8 cellular contexts compared by ENCODE assay signal in the genomic region with DNA sequence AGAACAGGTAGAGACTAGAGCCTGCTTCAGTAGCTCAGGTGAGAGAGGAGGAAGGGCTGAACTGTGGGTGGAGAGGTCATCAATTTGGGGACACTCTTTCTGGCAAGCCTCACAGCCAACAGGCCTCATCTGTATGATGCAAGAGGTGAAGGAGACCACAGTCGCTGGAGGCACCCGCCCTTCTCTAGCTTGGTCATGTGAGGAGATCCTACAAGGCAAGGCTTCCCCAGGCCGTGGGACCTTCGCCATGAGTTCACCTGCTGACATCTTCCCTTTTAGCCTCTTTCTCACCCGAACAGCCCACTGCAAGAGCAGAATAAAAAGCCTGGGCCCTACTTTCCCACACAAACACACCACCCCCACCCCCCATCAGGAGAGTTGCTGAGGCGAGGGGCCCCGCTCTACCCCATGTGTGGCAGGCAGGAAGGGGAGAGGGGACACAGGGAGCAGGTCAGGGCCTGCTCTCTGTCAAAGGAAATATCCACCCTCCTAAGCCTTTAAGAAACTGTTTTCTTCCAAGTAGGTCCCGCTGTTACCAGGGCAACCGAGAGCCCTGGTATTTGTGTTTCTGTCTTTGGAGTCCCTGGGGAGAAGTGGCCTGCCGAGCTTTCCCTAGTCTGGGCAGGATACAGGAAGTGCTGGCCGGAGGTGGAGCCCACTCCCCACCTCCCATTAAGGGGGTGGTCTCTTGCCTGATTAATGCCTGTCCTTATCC. TPM values are rescaled to one million over a fixed set of nuclear protein-coding genes. Genes with fewer than 3 reads are reported as not detected.
DNase-seq lines count a peak whose midpoint lies in the region; FAIRE-seq and TF ChIP-seq lines count a peak whose summit lies in the region.

No MANE protein-coding gene starts in this region.

- H3K27me3 ChIP-seq in BE2C, result no peaks in the 10 kb centered on the region
- H3K27me3 ChIP-seq in fibroblast of lung (ENCODE audit: control insufficient read depth, insufficient read depth, low read length), result no peaks in the 10 kb centered on the region
- H3K27me3 ChIP-seq in neutrophil, result no peaks in the 10 kb centered on the region

- TF ChIP-seq CTCF in BE2C (IDR thresholded peaks at IDR 0.05; ENCODE audit: low read depth, low read length) (no peak), fibroblast of lung (conservative IDR thresholded peaks at IDR 0.05 in 1 of 2, IDR thresholded peaks at IDR 0.05 in 1 of 2; ENCODE audit: low read depth in 1 of 2, low read length in 2 of 2) (no peak), neutrophil (IDR thresholded peaks at IDR 0.05) (no peak)

- H3K79me2 ChIP-seq in fibroblast of lung (ENCODE audit: control insufficient read depth, insufficient read depth, low read length), result no peaks in the 10 kb centered on the region

- H3K9me3 ChIP-seq in BE2C (no peaks in the 10 kb centered on the region), fibroblast of lung (ENCODE audit: control insufficient read depth, insufficient read depth, low read depth, low read length) (no peaks in the 10 kb centered on the region), neutrophil (no peaks in the 10 kb centered on the region)

- H3K4me3 ChIP-seq in BE2C (ENCODE audit: low read depth, low read length) (no peak overlapping the region), fibroblast of lung (replicated peaks in 1 of 4; ENCODE audit: control extremely low read depth in 1 of 4, insufficient read depth in 1 of 4, low read depth in 3 of 4, low read length in 4 of 4) (no peak overlapping the region), neutrophil (ENCODE audit: low read depth in 1 of 2, low read length in 1 of 2) (peak overlapping the region; percentile 27 to 41)

- no peak overlapping the region for H3K9ac ChIP-seq in fibroblast of lung (ENCODE audit: insufficient read depth, low read length)

- TF ChIP-seq POLR2A in GM12891 (IDR thresholded peaks at IDR 0.05; ENCODE audit: low read depth, low read length), result no peak

- H3K36me3 ChIP-seq in BE2C (peaks cover 17% of the 10 kb centered on the region), fibroblast of lung (ENCODE audit: control insufficient read depth, insufficient read depth, low read length) (no peaks in the 10 kb centered on the region), neutrophil (peaks cover 6% of the 10 kb centered on the region)

- no peak overlapping the region for H2AFZ ChIP-seq in fibroblast of lung (ENCODE audit: low read length)

- peak overlapping the region; percentile 43 for H3K27ac ChIP-seq in fibroblast of lung (ENCODE audit: insufficient read depth, low read length)
- H3K27ac ChIP-seq in neutrophil, result peak overlapping the region; percentile 97

- no peak overlapping the region for H3K4me2 ChIP-seq in fibroblast of lung (ENCODE audit: extremely low read depth, insufficient read depth, low read length)

- no peaks in the 10 kb centered on the region for H4K20me1 ChIP-seq in fibroblast of lung (ENCODE audit: control insufficient read depth, extremely low read depth, insufficient read depth, low read length)

- peak; percentile 61 for DNase-seq in BE2C
- peak; percentile 34 for DNase-seq in NOMO-1 treated with dmso at 0.1 percent for 144 hours (lab: John Stamatoyannopoulos, UW; ENCODE audit: unreplicated experiment)
- DNase-seq in fibroblast of lung (ENCODE audit: low read depth in 2 of 2), result peak; percentile 38 to 47
- no peak for DNase-seq in HTR-8/SVneo (ENCODE audit: insufficient read length, low spot score)
- DNase-seq in stimulated activated CD8-positive, alpha-beta memory T cell treated with anti-CD3 and anti-CD28 coated beads, Interleukin-4, amount 100 ng/mL, for 48 hours, result no peak
- DNase-seq in dedifferentiated amniotic fluid mesenchymal stem cell (ENCODE audit: extremely low spot score), result no peak
- DNase-seq in GM12891 (ENCODE audit: insufficient read length, low spot score), result no peak

- H3K4me1 ChIP-seq in BE2C (peaks cover 65% of the 10 kb centered on the region), fibroblast of lung (ENCODE audit: control insufficient read depth, extremely low read depth, insufficient read depth, low read length) (peaks cover 21% of the 10 kb centered on the region), neutrophil (ENCODE audit: control insufficient read depth in 1 of 2, insufficient read depth in 1 of 2, low read depth in 1 of 2, low read length in 1 of 2) (peaks cover 76 to 85% of the 10 kb centered on the region in 2 experiments)

- FAIRE-seq in HTR-8/SVneo (lab: Jason Lieb, UNC) (no peak), GM12891 (lab: Jason Lieb, UNC) (no peak)

TF ChIP-seq in GM12891, 5 proteins besides CTCF, POLR2A, EP300 and RAD21:
- TF ChIP-seq PAX5 (IDR thresholded peaks at IDR 0.05; ENCODE audit: insufficient read depth, low read length, severe bottlenecking) (no peak), POU2F2 (IDR thresholded peaks at IDR 0.05; ENCODE audit: low read depth, low read length) (no peak), SPI1 (IDR thresholded peaks at IDR 0.05; ENCODE audit: low read depth, low read length) (no peak), TAF1 (IDR thresholded peaks at IDR 0.05; ENCODE audit: low read depth, low read length) (no peak), POLR2AphosphoS5 (IDR thresholded peaks at IDR 0.05; ENCODE audit: low read depth, low read length) (no peak)

RNA-seq across cellular contexts. Expression of gene RTL5, which starts 8.1 kb away (rescaled TPM):
- polyA plus RNA-seq in BE2C (2012; ENCODE audit: insufficient read depth, insufficient read length, low read depth), result 64.3 TPM
- 2.8 and 4.5 TPM in 2 replicates for total RNA-seq in fibroblast of lung
- 4.2 and 6.9 TPM in 2 replicates for polyA plus RNA-seq in fibroblast of lung
- polyA plus RNA-seq in fibroblast of lung (2012), result 8.5 and 12.0 TPM in 2 replicates
- polyA minus RNA-seq in fibroblast of lung (ENCODE audit: low replicate concordance), result 17.0 and 26.7 TPM in 2 replicates
- 0.37 TPM for polyA plus RNA-seq in GM12891 (2012; ENCODE audit: low read depth, missing spikeins)

RNA-seq across cellular contexts. Expression of gene PIN4, which starts 57.9 kb away (rescaled TPM):
- 32.1 TPM for polyA plus RNA-seq in BE2C (2012; ENCODE audit: insufficient read depth, insufficient read length, low read depth)
- total RNA-seq in fibroblast of lung, result 5.1 and 19.8 TPM in 2 replicates
- 22.0 and 30.9 TPM in 2 replicates for polyA plus RNA-seq in fibroblast of lung
- polyA plus RNA-seq in fibroblast of lung (2012), result 34.8 and 39.2 TPM in 2 replicates
- not detected in 2 replicates for polyA minus RNA-seq in fibroblast of lung (ENCODE audit: low replicate concordance)
- 17.6 TPM for polyA plus RNA-seq in GM12891 (2012; ENCODE audit: low read depth, missing spikeins)

Comparison
In these comparisons a context has a peak if more than half of its experiments do, and no peak if none do; other contexts are left out.
1. DNase-seq: peak in BE2C (single experiment), NOMO-1 treated with dmso at 0.1 percent for 144 hours (single experiment) and fibroblast of lung (2 of 2); none in HTR-8/SVneo (single experiment), stimulated activated CD8-positive, alpha-beta memory T cell treated with anti-CD3 and anti-CD28 coated beads, Interleukin-4, amount 100 ng/mL, for 48 hours (single experiment), dedifferentiated amniotic fluid mesenchymal stem cell (single experiment) and GM12891 (single experiment).
2. H3K4me3 ChIP-seq: peak in neutrophil (2 of 2); none in BE2C (single experiment) and fibroblast of lung (0 of 4).